Comparison of ENCODE assay signal across 9 cellular contexts in the genomic region with DNA sequence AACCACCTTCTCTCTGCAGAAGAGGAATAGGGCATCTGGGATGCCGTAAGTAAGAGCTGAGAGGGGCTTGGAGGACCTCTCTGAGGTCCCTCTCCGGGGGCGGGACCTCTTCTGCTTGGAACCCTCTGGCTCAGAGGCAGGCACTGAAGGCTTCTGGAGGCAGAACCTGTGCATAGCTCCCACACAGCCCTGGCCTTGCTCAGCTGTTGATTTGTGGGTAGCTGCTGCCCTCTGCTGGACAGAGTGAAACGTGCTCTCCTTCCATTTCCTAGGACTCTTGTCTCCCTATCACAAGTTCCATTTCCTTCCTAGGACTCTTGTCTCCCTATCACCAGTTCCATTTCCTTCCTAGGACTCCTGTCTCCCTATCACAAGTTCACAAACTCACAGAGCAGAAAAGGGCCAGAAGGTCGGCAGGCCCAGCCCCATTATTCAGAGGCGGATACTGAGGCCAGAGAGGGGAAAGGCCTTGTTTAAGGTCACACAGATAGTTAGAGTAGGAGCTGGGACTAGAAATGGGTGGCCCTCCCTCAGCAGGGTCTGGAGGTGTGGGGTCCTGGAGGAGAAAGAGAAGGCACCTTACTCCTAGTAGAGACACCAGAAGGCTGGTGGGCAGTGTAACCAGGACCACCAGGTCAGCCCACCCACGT. TPM values are rescaled to one million over a fixed set of nuclear protein-coding genes. Genes with fewer than 3 reads are reported as not detected.
DNase-seq lines count a peak whose midpoint lies in the region; FAIRE-seq and TF ChIP-seq lines count a peak whose summit lies in the region.
"Had no signal": no experiment of that assay in that cellular context is flagged by ENCODE, and none has a peak within 500 bp of the region (broad histone marks: within the 10 kb centered on the region; RNA-seq: fewer than 3 reads in every experiment).

No MANE protein-coding gene starts in this region.

- no peak for TF ChIP-seq EP300 in suprapubic skin (IDR thresholded peaks at IDR 0.05)

- 43% methylated on average over 7 of the region's 7 CpGs for WGBS in suprapubic skin

- DNase-seq in ELF-1 (ENCODE audit: low read depth, low spot score) (peak; percentile 95), H54 (ENCODE audit: insufficient read length, low spot score) (peak; percentile 78), LoVo (ENCODE audit: low spot score) (peak; percentile 83), SHP77 (lab: John Stamatoyannopoulos, UW) (peak; percentile 79 to 89), fibroblast of the conjunctiva (ENCODE audit: low read depth) (peak; percentile 74), nucleus accumbens (lab: John Stamatoyannopoulos, UW) (peak in 55 of 56 donors; percentile 19 to 94 (median 78)), suprapubic skin (ENCODE audit: low spot score in 2 of 2) (peak; percentile 87 to 90)
- DNase-seq in activated T-helper 1 cell treated with anti-CD3 and anti-CD28 coated beads, Interleukin-2, amount 50 U/mL, for 16 hours (ENCODE audit: low read depth in 1 of 2, low spot score in 1 of 2), result peak; percentile 49 to 60

- TF ChIP-seq POLR2A in H54 (IDR thresholded peaks at IDR 0.05; ENCODE audit: low read depth, low read length), result no peak
- TF ChIP-seq POLR2A in suprapubic skin (IDR thresholded peaks at IDR 0.05), result no peak

- no peaks in the 10 kb centered on the region for H3K9me3 ChIP-seq in suprapubic skin

- peaks cover 36% of the 10 kb centered on the region for H3K36me3 ChIP-seq in suprapubic skin

- H3K4me3 ChIP-seq in suprapubic skin, result no peak overlapping the region

- no peak overlapping the region for H3K27ac ChIP-seq in suprapubic skin

- H3K27me3 ChIP-seq in suprapubic skin, result no peaks in the 10 kb centered on the region

- peak; percentile 86 for FAIRE-seq in H54 (lab: Jason Lieb, UNC)
- FAIRE-seq: islet of Langerhans had no signal

- peaks cover 28% of the 10 kb centered on the region for H3K4me1 ChIP-seq in suprapubic skin

- TF ChIP-seq CTCF in suprapubic skin (IDR thresholded peaks at IDR 0.05), result peak; percentile 74 to 77

RNA-seq across cellular contexts. Expression of a gene that starts 30.3 kb away (rescaled TPM):
- total RNA-seq in suprapubic skin, result 100 to 1,000 TPM in 2 of 4 donors, 10 to 100 TPM in 2; 72.5 to 116 (median 97.6) TPM

RNA-seq across cellular contexts. Expression of a gene that starts 59.7 kb away (rescaled TPM):
- total RNA-seq in suprapubic skin, result 10 to 100 TPM; 13.7 to 76.1 (median 54.1) TPM
